Comparison of ENCODE assay signal across 8 cellular contexts in the genomic region with DNA sequence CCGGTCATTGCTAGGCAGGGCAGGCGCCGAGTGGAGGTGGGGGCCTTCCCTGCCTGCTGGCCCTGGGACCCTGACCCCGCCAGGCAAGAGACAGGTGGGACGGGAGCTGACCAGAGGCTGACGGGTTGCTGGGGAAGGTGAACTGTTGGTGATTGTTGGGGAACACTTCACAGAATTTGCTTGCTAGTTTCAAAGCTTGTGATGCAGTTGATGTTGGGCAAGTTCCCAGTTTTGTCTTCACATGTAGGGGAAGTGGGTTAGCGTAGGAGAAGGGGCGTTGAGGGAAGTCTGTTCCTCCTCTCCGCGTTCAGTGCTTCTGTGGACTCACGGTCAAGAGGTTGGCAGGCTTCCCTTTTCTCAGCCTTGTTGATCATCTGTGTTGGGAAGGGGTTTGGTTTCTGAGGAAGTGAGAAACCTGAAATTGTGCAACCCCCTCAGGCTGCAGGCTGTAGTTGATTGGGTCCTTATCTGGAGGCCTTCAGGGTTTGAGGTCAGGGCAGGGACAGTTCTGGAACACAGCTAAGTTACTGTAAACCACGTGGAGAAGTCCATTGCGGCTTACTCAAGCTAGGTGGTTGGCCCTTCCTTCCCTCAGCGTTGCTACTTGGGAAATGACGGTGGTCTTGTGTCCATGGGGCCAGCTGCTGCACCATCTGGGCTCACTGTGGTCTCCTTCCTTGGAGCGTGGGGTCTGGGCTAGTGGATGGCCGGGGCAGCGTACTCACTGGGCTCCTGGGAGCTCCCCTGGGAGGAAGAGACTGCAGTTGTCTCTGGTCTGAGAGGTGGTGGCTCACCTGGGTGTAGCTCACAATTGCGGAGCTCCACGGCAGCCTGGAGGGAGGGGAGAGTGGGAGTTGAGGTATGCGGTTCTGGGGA. TPM values are rescaled to one million over a fixed set of nuclear protein-coding genes. Genes with fewer than 3 reads are reported as not detected.
A peak's percentile ranks its signal among the peaks of the same experiment; 100 is the strongest.
DNase-seq lines count a peak whose midpoint lies in the region; ATAC-seq and TF ChIP-seq lines count a peak whose summit lies in the region.

No MANE protein-coding gene starts in this region.

- DNase-seq in CD8-positive, alpha-beta memory T cell: peak in 1 of 5 donors; percentile 42
- peak; percentile 90 for DNase-seq in NCI-H226
- peak; percentile 41 for DNase-seq in activated naive CD4-positive, alpha-beta T cell treated with anti-CD3 and anti-CD28 coated beads, Interleukin-2, amount 10 ng/mL, durations not matched to agents 7 days and 5 days
- DNase-seq in heart left ventricle: peak; percentile 69 to 80 (median 72)
- DNase-seq in pulmonary artery endothelial cell (ENCODE audit: low read depth, low spot score): peak; percentile 57
- DNase-seq in NCI-H1092 treated with DMSO at 0.1 percent for 48 hours (lab: John Stamatoyannopoulos, UW): no peak

- CTCF ChIA-PET in CD8-positive, alpha-beta memory T cell (lab: Charles Lee): interaction anchor here (1.2 kb wide), 1 partner anchor 35 kb away, joined by 4 read pairs; the partner anchor contains the start of gene TMC4
- CTCF ChIA-PET in activated naive CD4-positive, alpha-beta T cell treated with anti-CD3 and anti-CD28 coated beads, Interleukin-2, amount 10 ng/mL, durations not matched to agents 7 days and 5 days (lab: Charles Lee): no interaction called here

- H3K36me3 ChIP-seq in CD8-positive, alpha-beta memory T cell (ENCODE audit: insufficient read depth, low read length): peaks cover 43% of the 10 kb centered on the region
- peaks cover 2 to 54% (median 49%) of the 10 kb centered on the region in 9 donors for H3K36me3 ChIP-seq in heart left ventricle

- peaks cover 59 to 83% (median 70%) of the 10 kb centered on the region in 3 donors for H3K4me1 Mint-ChIP-seq in CD8-positive, alpha-beta memory T cell
- peaks cover 86% of the 10 kb centered on the region for H3K4me1 Mint-ChIP-seq in activated naive CD4-positive, alpha-beta T cell treated with anti-CD3 and anti-CD28 coated beads, Interleukin-2, amount 10 ng/mL, durations not matched to agents 7 days and 5 days

- no peak for TF ChIP-seq CTCF in heart left ventricle (IDR thresholded peaks at IDR 0.05)

- no peaks in the 10 kb centered on the region for H3K27me3 Mint-ChIP-seq in CD8-positive, alpha-beta memory T cell
- no peaks in the 10 kb centered on the region for H3K27me3 Mint-ChIP-seq in activated naive CD4-positive, alpha-beta T cell treated with anti-CD3 and anti-CD28 coated beads, Interleukin-2, amount 10 ng/mL, durations not matched to agents 7 days and 5 days

- no peak overlapping the region for H3K4me3 ChIP-seq in CD8-positive, alpha-beta memory T cell (ENCODE audit: low read length)
- H3K4me3 ChIP-seq in heart left ventricle: peak overlapping the region in 1 of 12 donors; percentile 58

- intact Hi-C loops in heart left ventricle (cut with DNase I): no loop called here

- no peak for TF ChIP-seq POLR2A in heart left ventricle (IDR thresholded peaks at IDR 0.05)

- ATAC-seq in GM21619 (IDR thresholded peaks at IDR 0.05; ENCODE audit: unreplicated experiment) (peak; percentile 38), heart left ventricle (peak; percentile 49 to 78 (median 64)), GM19035 (IDR thresholded peaks at IDR 0.05; ENCODE audit: unreplicated experiment) (no peak)

- H3K27me3 ChIP-seq in CD8-positive, alpha-beta memory T cell (ENCODE audit: insufficient read depth, low read length, poor library complexity, severe bottlenecking): no peaks in the 10 kb centered on the region
- H3K27me3 ChIP-seq in heart left ventricle: no peaks in the 10 kb centered on the region

- H3K27ac Mint-ChIP-seq in CD8-positive, alpha-beta memory T cell: peak overlapping the region; percentile 34 to 94 (median 69)
- peak overlapping the region; percentile 3 for H3K27ac Mint-ChIP-seq in activated naive CD4-positive, alpha-beta T cell treated with anti-CD3 and anti-CD28 coated beads, Interleukin-2, amount 10 ng/mL, durations not matched to agents 7 days and 5 days

- peaks cover 81% of the 10 kb centered on the region for H3K4me1 ChIP-seq in CD8-positive, alpha-beta memory T cell (ENCODE audit: insufficient read depth, low read length)
- peaks cover 15 to 80% (median 52%) of the 10 kb centered on the region in 12 donors for H3K4me1 ChIP-seq in heart left ventricle

- H3K27ac ChIP-seq in CD8-positive, alpha-beta memory T cell (ENCODE audit: low read depth, low read length): peak overlapping the region; percentile 57
- H3K27ac ChIP-seq in heart left ventricle: peak overlapping the region in 11 of 12 donors; percentile 39 to 91 (median 68)

- H3K9me3 Mint-ChIP-seq in CD8-positive, alpha-beta memory T cell: no peaks in the 10 kb centered on the region
- no peaks in the 10 kb centered on the region for H3K9me3 Mint-ChIP-seq in activated naive CD4-positive, alpha-beta T cell treated with anti-CD3 and anti-CD28 coated beads, Interleukin-2, amount 10 ng/mL, durations not matched to agents 7 days and 5 days

- H3K4me3 Mint-ChIP-seq in CD8-positive, alpha-beta memory T cell: peak overlapping the region; percentile 0 to 63 (median 32)
- no peak overlapping the region for H3K4me3 Mint-ChIP-seq in activated naive CD4-positive, alpha-beta T cell treated with anti-CD3 and anti-CD28 coated beads, Interleukin-2, amount 10 ng/mL, durations not matched to agents 7 days and 5 days

- POLR2A ChIA-PET in CD8-positive, alpha-beta memory T cell (lab: Charles Lee): interaction anchor here (1.1 kb wide), 1 partner anchor 71 kb away, joined by 3 read pairs; the partner anchor contains the start of gene CNOT3

- WGBS in heart left ventricle, 4 donors: 66 to 72% (median 72%) methylated on average over 21 of the region's 21 CpGs

- no peaks in the 10 kb centered on the region for H3K9me3 ChIP-seq in CD8-positive, alpha-beta memory T cell (ENCODE audit: low read length)
- H3K9me3 ChIP-seq in heart left ventricle: no peaks in the 10 kb centered on the region

- peaks cover 0 to 58% (median 6%) of the 10 kb centered on the region in 3 donors for H3K36me3 Mint-ChIP-seq in CD8-positive, alpha-beta memory T cell
- H3K36me3 Mint-ChIP-seq in activated naive CD4-positive, alpha-beta T cell treated with anti-CD3 and anti-CD28 coated beads, Interleukin-2, amount 10 ng/mL, durations not matched to agents 7 days and 5 days: peaks cover 69% of the 10 kb centered on the region

RNA-seq across cellular contexts. Expression of gene RPS9, which starts 7.5 kb away (rescaled TPM):
- total RNA-seq in CD8-positive, alpha-beta memory T cell: 1,000 to 10,000 TPM; 1,621 to 1,723 TPM
- polyA plus RNA-seq in CD8-positive, alpha-beta memory T cell: 824 TPM
- total RNA-seq in heart left ventricle (100 to 1,000 TPM; 551 to 937 (median 684) TPM), pulmonary artery endothelial cell (1,456 and 2,816 TPM in 2 replicates)
- polyA plus RNA-seq in heart left ventricle: 1,000 to 10,000 TPM; 1,306 to 2,068 TPM

RNA-seq across cellular contexts. Expression of gene LILRB3, which starts 14.7 kb away (rescaled TPM):
- 1 to 10 TPM in 1 of 2 experiments, under 1 TPM in 1; 0.48 to 1.2 TPM for total RNA-seq in CD8-positive, alpha-beta memory T cell
- 0.49 TPM for polyA plus RNA-seq in CD8-positive, alpha-beta memory T cell
- total RNA-seq in heart left ventricle (10 to 100 TPM in 2 of 9 donors, 1 to 10 TPM in 6, under 1 TPM in 1; 0.54 to 31.4 (median 3.8) TPM), pulmonary artery endothelial cell (not detected in 2 replicates)
- 1 to 10 TPM; 1.3 to 3.7 TPM for polyA plus RNA-seq in heart left ventricle

RNA-seq across cellular contexts. Expression of gene TSEN34, which starts 17.0 kb away (rescaled TPM):
- total RNA-seq in CD8-positive, alpha-beta memory T cell: 10 to 100 TPM; 22.4 to 24.6 TPM
- 38.2 TPM for polyA plus RNA-seq in CD8-positive, alpha-beta memory T cell
- 10 to 100 TPM; 13.2 to 48.9 (median 23.5) TPM for total RNA-seq in heart left ventricle
- 10 to 100 TPM; 10.2 to 35.1 TPM for polyA plus RNA-seq in heart left ventricle
- total RNA-seq in pulmonary artery endothelial cell: 58.7 and 65.7 TPM in 2 replicates

RNA-seq across cellular contexts. Expression of gene MBOAT7, which starts 18.8 kb away (rescaled TPM):
- total RNA-seq in CD8-positive, alpha-beta memory T cell: 100 to 1,000 TPM in 1 of 2 experiments, 10 to 100 TPM in 1; 98.7 to 114 TPM
- 21.9 TPM for polyA plus RNA-seq in CD8-positive, alpha-beta memory T cell
- total RNA-seq in heart left ventricle: 10 to 100 TPM; 11.3 to 37.3 (median 19.6) TPM
- polyA plus RNA-seq in heart left ventricle: 10 to 100 TPM in 1 of 2 donors, 1 to 10 TPM in 1; 9.8 to 25.6 TPM
- 35.5 and 63.1 TPM in 2 replicates for total RNA-seq in pulmonary artery endothelial cell

RNA-seq across cellular contexts. Expression of gene LILRA6, which starts 34.4 kb away (rescaled TPM):
- total RNA-seq in CD8-positive, alpha-beta memory T cell: under 1 TPM; 0.37 to 0.42 TPM
- 0.45 TPM for polyA plus RNA-seq in CD8-positive, alpha-beta memory T cell
- total RNA-seq in heart left ventricle (10 to 100 TPM in 1 of 9 donors, 1 to 10 TPM in 4, under 1 TPM in 4; 0.44 to 20.9 (median 1.3) TPM), pulmonary artery endothelial cell (not detected in 2 replicates)
- polyA plus RNA-seq in heart left ventricle: 1 to 10 TPM; 1.0 to 1.7 TPM
